In genomic region chr19:3038214-3038613, GRCh38 we compare ENCODE assay signal across 27 cellular contexts.
"Had no signal": no experiment of that assay in that cellular context is flagged by ENCODE, and none has a peak within 500 bp of the region (broad histone marks: within the 10 kb centered on the region; RNA-seq: fewer than 3 reads in every experiment).

No MANE protein-coding gene starts in this region.

- H3K27me3 ChIP-seq: adrenal gland, ascending aorta, cardiac muscle cell, colonic mucosa, gastrocnemius medialis, right lobe of liver, upper lobe of left lung, vagina had no signal

- H3K4me3 Mint-ChIP-seq: activated CD8-positive, alpha-beta T cell treated with anti-CD3 and anti-CD28 coated beads for 36 hours; natural killer cell treated with Interleukin-12 subunit alpha and Interleukin-12 subunit beta and Interleukin-15 and Interleukin-18, amount 100 ng/mL, for 72 hours; stimulated activated naive CD8-positive, alpha-beta T cell treated with anti-CD3 and anti-CD28 coated beads, Interleukin-15, Interleukin-2, amounts not matched to agents 100 ng/mL and 50 ng/mL, for 24 hours; T-helper 2 cell treated with Interferon-gamma antibody and Interleukin-4, amounts not matched to agents 5 μg/mL and 100 μg/mL, for 36 hours had no signal

- DNase-seq: activated CD4-positive, alpha-beta T cell treated with anti-CD3 and anti-CD28 coated beads, Interleukin-2, amount 50 U/mL, for 1 hour; activated CD8-positive, alpha-beta T cell treated with anti-CD3 and anti-CD28 coated beads for 36 hours; activated naive CD4-positive, alpha-beta T cell; activated T-cell treated with anti-CD3 and anti-CD28 coated beads, Interleukin-2, amount 50 U/mL, for 48 hours; cerebellar nuclear complex; colonic mucosa; effector memory CD4-positive, alpha-beta T cell; gastrocnemius medialis; glutamatergic neuron; islet precursor cell; left ventricle myocardium inferior; mesendoderm; right lobe of liver; stimulated activated CD4-positive, alpha-beta T cell treated with anti-CD3 and anti-CD28 coated beads, Interleukin-2, amount 100 ng/mL, for 48 hours; upper lobe of left lung had no signal

- H3K36me3 ChIP-seq: adrenal gland, ascending aorta, cardiac muscle cell, colonic mucosa, gastrocnemius medialis, left ventricle myocardium inferior, neutrophil, right lobe of liver, thoracic aorta, upper lobe of left lung, vagina had no signal

- H3K27me3 Mint-ChIP-seq: activated CD8-positive, alpha-beta T cell treated with anti-CD3 and anti-CD28 coated beads for 36 hours; stimulated activated naive CD8-positive, alpha-beta T cell treated with anti-CD3 and anti-CD28 coated beads, Interleukin-15, Interleukin-2, amounts not matched to agents 100 ng/mL and 50 ng/mL, for 24 hours had no signal

- H3K36me3 Mint-ChIP-seq: activated naive CD4-positive, alpha-beta T cell treated with anti-CD3 and anti-CD28 coated beads, Interleukin-2, amount 50 U/mL, for 72 hours; brain; natural killer cell treated with Interleukin-12 subunit alpha and Interleukin-12 subunit beta and Interleukin-15 and Interleukin-18, amount 100 ng/mL, for 72 hours had no signal

- ATAC-seq: activated CD8-positive, alpha-beta T cell treated with anti-CD3 and anti-CD28 coated beads for 36 hours; activated naive CD4-positive, alpha-beta T cell treated with anti-CD3 and anti-CD28 coated beads, Interleukin-2, amount 50 U/mL, for 72 hours; gastrocnemius medialis; natural killer cell treated with Interleukin-12 subunit alpha and Interleukin-12 subunit beta and Interleukin-15 and Interleukin-18, amount 100 ng/mL, for 72 hours; right lobe of liver had no signal

- H3K4me3 ChIP-seq: adrenal gland, ascending aorta, cardiac muscle cell, colonic mucosa, gastrocnemius medialis, left ventricle myocardium inferior, lung, right lobe of liver, thoracic aorta, upper lobe of left lung, vagina had no signal

- H3K9me3 Mint-ChIP-seq: activated CD8-positive, alpha-beta T cell treated with anti-CD3 and anti-CD28 coated beads for 36 hours; activated naive CD4-positive, alpha-beta T cell treated with anti-CD3 and anti-CD28 coated beads, Interleukin-2, amount 50 U/mL, for 72 hours; natural killer cell treated with Interleukin-12 subunit alpha and Interleukin-12 subunit beta and Interleukin-15 and Interleukin-18, amount 100 ng/mL, for 72 hours; stimulated activated naive CD8-positive, alpha-beta T cell treated with anti-CD3 and anti-CD28 coated beads, Interleukin-15, Interleukin-2, amounts not matched to agents 100 ng/mL and 50 ng/mL, for 24 hours; T-helper 2 cell treated with Interferon-gamma antibody and Interleukin-4, amounts not matched to agents 5 μg/mL and 100 μg/mL, for 36 hours had no signal

- H3K9me3 ChIP-seq: adrenal gland, ascending aorta, colonic mucosa, gastrocnemius medialis, left ventricle myocardium inferior, neutrophil, right lobe of liver, thoracic aorta, upper lobe of left lung, vagina had no signal

- H3K27ac ChIP-seq: ascending aorta, colonic mucosa, left ventricle myocardium inferior, neutrophil, right lobe of liver, thoracic aorta, upper lobe of left lung, vagina had no signal

- H3K27ac Mint-ChIP-seq: activated CD8-positive, alpha-beta T cell treated with anti-CD3 and anti-CD28 coated beads for 36 hours; activated naive CD4-positive, alpha-beta T cell treated with anti-CD3 and anti-CD28 coated beads, Interleukin-2, amount 50 U/mL, for 72 hours; natural killer cell treated with Interleukin-12 subunit alpha and Interleukin-12 subunit beta and Interleukin-15 and Interleukin-18, amount 100 ng/mL, for 72 hours; stimulated activated naive CD8-positive, alpha-beta T cell treated with anti-CD3 and anti-CD28 coated beads, Interleukin-15, Interleukin-2, amounts not matched to agents 100 ng/mL and 50 ng/mL, for 24 hours; T-helper 2 cell treated with Interferon-gamma antibody and Interleukin-4, amounts not matched to agents 5 μg/mL and 100 μg/mL, for 36 hours had no signal
